ENCODE assay signal across 10 cellular contexts in the genomic region with DNA sequence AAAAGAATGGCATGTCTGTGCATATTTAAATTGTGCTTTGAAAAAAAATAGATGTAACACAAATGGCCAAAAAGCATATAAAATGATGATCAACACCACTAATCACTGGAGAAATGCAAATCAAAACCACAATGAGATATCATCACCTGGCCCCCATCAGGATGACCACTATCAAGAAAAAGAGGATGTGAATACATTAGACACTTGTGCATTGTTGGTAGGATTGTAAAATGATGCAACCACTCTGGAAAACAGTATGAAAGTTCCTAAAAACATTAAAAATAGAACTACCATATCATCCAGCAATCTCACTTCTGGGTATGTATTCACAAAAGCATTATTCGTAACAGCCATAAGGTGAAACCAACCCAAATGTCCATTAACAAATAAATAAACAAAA.
DNase-seq lines count a peak whose midpoint lies in the region; ATAC-seq, FAIRE-seq and TF ChIP-seq lines count a peak whose summit lies in the region.
"Had no signal": no experiment of that assay in that cellular context is flagged by ENCODE, and none has a peak within 500 bp of the region (broad histone marks: within the 10 kb centered on the region; RNA-seq: fewer than 3 reads in every experiment).

No MANE protein-coding gene starts in this region.

- no peak for ATAC-seq in activated CD8-positive, alpha-beta T cell treated with anti-CD3 and anti-CD28 coated beads, Interleukin-2, amount 10 ng/mL, durations not matched to agents 7 days and 5 days
- no peak for ATAC-seq in right lobe of liver

- H3K27ac ChIP-seq in right lobe of liver = peak overlapping the region; percentile 48 to 60 (median 48)
- H3K27ac ChIP-seq in transverse colon = peak overlapping the region; percentile 49 to 64 (median 58)

- no peak for FAIRE-seq in RCC 7860 (lab: Jason Lieb, UNC)

- H3K27me3 ChIP-seq in right lobe of liver = no peaks in the 10 kb centered on the region
- no peaks in the 10 kb centered on the region for H3K27me3 ChIP-seq in transverse colon

- TF ChIP-seq EP300 in transverse colon (IDR thresholded peaks at IDR 0.05; ENCODE audit: low read depth) = no peak

- CTCF ChIA-PET in activated naive CD4-positive, alpha-beta T cell treated with anti-CD3 and anti-CD28 coated beads, Interleukin-2, amount 10 ng/mL, durations not matched to agents 7 days and 5 days (lab: Charles Lee) = no interaction called here
- CTCF ChIA-PET in activated CD8-positive, alpha-beta T cell treated with anti-CD3 and anti-CD28 coated beads, Interleukin-2, amount 10 ng/mL, durations not matched to agents 7 days and 5 days (lab: Charles Lee) = interaction anchor here (1.1 to 3.3 kb wide), 2 partner anchors 72 to 124 kb away, joined by 3 to 15 read pairs; partner anchors contain the start of gene NME1

- H3K27me3 Mint-ChIP-seq in activated naive CD4-positive, alpha-beta T cell treated with anti-CD3 and anti-CD28 coated beads, Interleukin-2, amount 10 ng/mL, durations not matched to agents 7 days and 5 days = no peaks in the 10 kb centered on the region
- H3K27me3 Mint-ChIP-seq in activated CD8-positive, alpha-beta T cell treated with anti-CD3 and anti-CD28 coated beads, Interleukin-2, amount 10 ng/mL, durations not matched to agents 7 days and 5 days (ENCODE audit: low read depth) = no peaks in the 10 kb centered on the region

- H3K9me3 ChIP-seq in right lobe of liver (no peaks in the 10 kb centered on the region), transverse colon (no peaks in the 10 kb centered on the region)

- H3K36me3 Mint-ChIP-seq in activated naive CD4-positive, alpha-beta T cell treated with anti-CD3 and anti-CD28 coated beads, Interleukin-2, amount 10 ng/mL, durations not matched to agents 7 days and 5 days = peaks cover 16% of the 10 kb centered on the region
- H3K36me3 Mint-ChIP-seq in activated CD8-positive, alpha-beta T cell treated with anti-CD3 and anti-CD28 coated beads, Interleukin-2, amount 10 ng/mL, durations not matched to agents 7 days and 5 days (ENCODE audit: low read depth) = peaks cover 21% of the 10 kb centered on the region

- peak overlapping the region; percentile 96 for H3K27ac Mint-ChIP-seq in activated naive CD4-positive, alpha-beta T cell treated with anti-CD3 and anti-CD28 coated beads, Interleukin-2, amount 10 ng/mL, durations not matched to agents 7 days and 5 days
- H3K27ac Mint-ChIP-seq in activated CD8-positive, alpha-beta T cell treated with anti-CD3 and anti-CD28 coated beads, Interleukin-2, amount 10 ng/mL, durations not matched to agents 7 days and 5 days = peak overlapping the region; percentile 90

- TF ChIP-seq CTCF in right lobe of liver (IDR thresholded peaks at IDR 0.05) (no peak), transverse colon (IDR thresholded peaks at IDR 0.05) (no peak)

- no peak overlapping the region for H3K4me3 ChIP-seq in right lobe of liver
- no peak overlapping the region for H3K4me3 ChIP-seq in transverse colon

- H3K36me3 ChIP-seq in right lobe of liver = no peaks in the 10 kb centered on the region
- no peaks in the 10 kb centered on the region for H3K36me3 ChIP-seq in transverse colon

- in situ Hi-C loops in transverse colon (cut with MboI; ENCODE audit: low pct_ligation_motif_present in 1 of 4, low pct_unique_long_range_greater_than_20kb in 1 of 4, low sequenced_read_pairs in 3 of 4) = no loop called here

- intact Hi-C loops in right lobe of liver (cut with DNase I) (no loop called here), transverse colon (cut with DNase I; ENCODE audit: low total_unique reads) (no loop called here)

- no peak for DNase-seq in activated naive CD4-positive, alpha-beta T cell treated with anti-CD3 and anti-CD28 coated beads, Interleukin-2, amount 10 ng/mL, durations not matched to agents 7 days and 5 days
- no peak for DNase-seq in activated naive CD4-positive, alpha-beta T cell (lab: John Stamatoyannopoulos, UW)
- no peak for DNase-seq in activated CD8-positive, alpha-beta T cell treated with anti-CD3 and anti-CD28 coated beads, Interleukin-2, amount 10 ng/mL, durations not matched to agents 7 days and 5 days
- no peak for DNase-seq in right lobe of liver
- no peak for DNase-seq in transverse colon
- DNase-seq in NCI-H1092 treated with DMSO at 0.1 percent for 48 hours (lab: John Stamatoyannopoulos, UW) = no peak
- no peak for DNase-seq in RCC 7860 (ENCODE audit: low spot score)
- DNase-seq in NCI-H2171 treated with DMSO at 0.1 percent for 48 hours (lab: John Stamatoyannopoulos, UW) = no peak
- DNase-seq: activated CD4-positive, alpha-beta T cell treated with anti-CD3 and anti-CD28 coated beads, Interleukin-2, amount 50 U/mL, for 48 hours; NCI-H2171 had no signal

- POLR2A ChIA-PET in activated CD8-positive, alpha-beta T cell treated with anti-CD3 and anti-CD28 coated beads, Interleukin-2, amount 10 ng/mL, durations not matched to agents 7 days and 5 days (lab: Charles Lee) = no interaction called here

- no peaks in the 10 kb centered on the region for H3K9me3 Mint-ChIP-seq in activated naive CD4-positive, alpha-beta T cell treated with anti-CD3 and anti-CD28 coated beads, Interleukin-2, amount 10 ng/mL, durations not matched to agents 7 days and 5 days
- no peaks in the 10 kb centered on the region for H3K9me3 Mint-ChIP-seq in activated CD8-positive, alpha-beta T cell treated with anti-CD3 and anti-CD28 coated beads, Interleukin-2, amount 10 ng/mL, durations not matched to agents 7 days and 5 days (ENCODE audit: insufficient read depth)

- 83% methylated on average over 1 of the region's 1 CpG for WGBS in right lobe of liver (ENCODE audit: insufficient coverage, low coverage, low lambda C conversion rate, missing lambda C conversion rate)
- WGBS in transverse colon (ENCODE audit: low coverage in 1 of 2), 2 donors = 79 to 85% methylated on average over 1 of the region's 1 CpG

- H3K4me1 ChIP-seq in right lobe of liver = peaks cover 0 to 12% (median 6%) of the 10 kb centered on the region in 4 donors
- H3K4me1 ChIP-seq in transverse colon = peaks cover 0 to 9% (median 6%) of the 10 kb centered on the region in 4 donors

- TF ChIP-seq POLR2A in right lobe of liver (IDR thresholded peaks at IDR 0.05) = no peak
- TF ChIP-seq POLR2A in transverse colon (IDR thresholded peaks at IDR 0.05) = no peak

- H3K4me1 Mint-ChIP-seq in activated naive CD4-positive, alpha-beta T cell treated with anti-CD3 and anti-CD28 coated beads, Interleukin-2, amount 10 ng/mL, durations not matched to agents 7 days and 5 days = peaks cover 25% of the 10 kb centered on the region
- H3K4me1 Mint-ChIP-seq in activated CD8-positive, alpha-beta T cell treated with anti-CD3 and anti-CD28 coated beads, Interleukin-2, amount 10 ng/mL, durations not matched to agents 7 days and 5 days (ENCODE audit: low read depth) = peaks cover 27% of the 10 kb centered on the region

- H3K4me3 Mint-ChIP-seq in activated naive CD4-positive, alpha-beta T cell treated with anti-CD3 and anti-CD28 coated beads, Interleukin-2, amount 10 ng/mL, durations not matched to agents 7 days and 5 days = peak overlapping the region; percentile 66
- H3K4me3 Mint-ChIP-seq in activated CD8-positive, alpha-beta T cell treated with anti-CD3 and anti-CD28 coated beads, Interleukin-2, amount 10 ng/mL, durations not matched to agents 7 days and 5 days = peak overlapping the region; percentile 77
